Comparison of ENCODE assay signal across 2 cellular contexts in genomic region chr1:110555807-110556470, GRCh38.
TF ChIP-seq lines count a peak whose summit lies in the region.

No MANE protein-coding gene starts in this region.

TF ChIP-seq in A549, 52 proteins besides CTCF, POLR2A, EP300 and RAD21 (continued from another document):
- TF ChIP-seq USF2 (IDR thresholded peaks at IDR 0.05), result no peak
- no peak for TF ChIP-seq EHF (CRISPR knock-in tag; IDR thresholded peaks at IDR 0.05)
- no peak for TF ChIP-seq PHF8 (IDR thresholded peaks at IDR 0.05; ENCODE audit: borderline replicate concordance, low read depth)
- no peak for TF ChIP-seq FOSB (CRISPR knock-in tag; IDR thresholded peaks at IDR 0.05)
- TF ChIP-seq, protein P1, sequence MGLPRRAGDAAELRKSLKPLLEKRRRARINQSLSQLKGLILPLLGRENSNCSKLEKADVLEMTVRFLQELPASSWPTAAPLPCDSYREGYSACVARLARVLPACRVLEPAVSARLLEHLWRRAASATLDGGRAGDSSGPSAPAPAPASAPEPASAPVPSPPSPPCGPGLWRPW (IDR thresholded peaks at IDR 0.05), result no peak

TF ChIP-seq in neural cell, 6 proteins besides CTCF, POLR2A, EP300 and RAD21 (continued from another document):
- TF ChIP-seq, protein P2, sequence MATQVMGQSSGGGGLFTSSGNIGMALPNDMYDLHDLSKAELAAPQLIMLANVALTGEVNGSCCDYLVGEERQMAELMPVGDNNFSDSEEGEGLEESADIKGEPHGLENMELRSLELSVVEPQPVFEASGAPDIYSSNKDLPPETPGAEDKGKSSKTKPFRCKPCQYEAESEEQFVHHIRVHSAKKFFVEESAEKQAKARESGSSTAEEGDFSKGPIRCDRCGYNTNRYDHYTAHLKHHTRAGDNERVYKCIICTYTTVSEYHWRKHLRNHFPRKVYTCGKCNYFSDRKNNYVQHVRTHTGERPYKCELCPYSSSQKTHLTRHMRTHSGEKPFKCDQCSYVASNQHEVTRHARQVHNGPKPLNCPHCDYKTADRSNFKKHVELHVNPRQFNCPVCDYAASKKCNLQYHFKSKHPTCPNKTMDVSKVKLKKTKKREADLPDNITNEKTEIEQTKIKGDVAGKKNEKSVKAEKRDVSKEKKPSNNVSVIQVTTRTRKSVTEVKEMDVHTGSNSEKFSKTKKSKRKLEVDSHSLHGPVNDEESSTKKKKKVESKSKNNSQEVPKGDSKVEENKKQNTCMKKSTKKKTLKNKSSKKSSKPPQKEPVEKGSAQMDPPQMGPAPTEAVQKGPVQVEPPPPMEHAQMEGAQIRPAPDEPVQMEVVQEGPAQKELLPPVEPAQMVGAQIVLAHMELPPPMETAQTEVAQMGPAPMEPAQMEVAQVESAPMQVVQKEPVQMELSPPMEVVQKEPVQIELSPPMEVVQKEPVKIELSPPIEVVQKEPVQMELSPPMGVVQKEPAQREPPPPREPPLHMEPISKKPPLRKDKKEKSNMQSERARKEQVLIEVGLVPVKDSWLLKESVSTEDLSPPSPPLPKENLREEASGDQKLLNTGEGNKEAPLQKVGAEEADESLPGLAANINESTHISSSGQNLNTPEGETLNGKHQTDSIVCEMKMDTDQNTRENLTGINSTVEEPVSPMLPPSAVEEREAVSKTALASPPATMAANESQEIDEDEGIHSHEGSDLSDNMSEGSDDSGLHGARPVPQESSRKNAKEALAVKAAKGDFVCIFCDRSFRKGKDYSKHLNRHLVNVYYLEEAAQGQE (IDR thresholded peaks at IDR 0.05; ENCODE audit: borderline replicate concordance), result no peak
- TF ChIP-seq POLR2AphosphoS5 (IDR thresholded peaks at IDR 0.05) (no peak), TAF1 (IDR thresholded peaks at IDR 0.05; ENCODE audit: low read depth) (no peak), EZH2 (IDR thresholded peaks at IDR 0.05; ENCODE audit: borderline replicate concordance, insufficient read depth, low read length, poor library complexity, severe bottlenecking) (no peak)
